16 cellular contexts compared by ENCODE assay signal in the genomic region with DNA sequence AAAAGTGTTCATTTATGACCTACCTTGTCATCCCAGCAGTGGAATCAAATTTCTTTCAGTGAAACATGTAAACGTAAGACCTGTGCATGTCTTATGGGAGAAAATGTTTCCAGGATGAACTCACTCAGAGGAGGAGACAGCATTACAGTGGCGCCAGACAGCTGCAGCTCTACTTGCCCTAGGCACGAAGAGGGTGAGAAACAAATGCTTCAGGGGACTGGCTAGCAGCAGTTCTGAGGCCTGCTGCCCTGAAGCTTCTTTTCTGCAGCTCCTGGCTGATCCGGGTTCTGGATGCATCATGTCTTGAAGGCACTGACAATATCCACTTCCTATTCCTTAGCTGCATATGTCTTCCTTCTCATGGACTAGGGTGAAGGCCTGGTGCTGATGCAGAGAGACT.
DNase-seq lines count a peak whose midpoint lies in the region; ATAC-seq, FAIRE-seq and TF ChIP-seq lines count a peak whose summit lies in the region.
"Had no signal": no experiment of that assay in that cellular context is flagged by ENCODE, and none has a peak within 500 bp of the region (broad histone marks: within the 10 kb centered on the region; RNA-seq: fewer than 3 reads in every experiment).

No MANE protein-coding gene starts in this region.

- peak; percentile 30 for DNase-seq in HTR-8/SVneo (ENCODE audit: insufficient read length, low spot score)
- peak; percentile 61 for DNase-seq in NCI-H226
- DNase-seq in epithelial cell of esophagus (ENCODE audit: low read depth), result peak; percentile 84
- peak; percentile 36 for DNase-seq in skeletal muscle cell (ENCODE audit: low read depth)
- DNase-seq in activated naive CD4-positive, alpha-beta T cell treated with Interleukin-2 at 50 U/mL for 16 hours, result no peak
- no peak for DNase-seq in NCI-H82 (lab: John Stamatoyannopoulos, UW)
- DNase-seq: activated CD8-positive, alpha-beta T cell treated with anti-CD3 and anti-CD28 coated beads, Interleukin-2, amount 10 ng/mL, durations not matched to agents 7 days and 5 days; amygdala; heart left ventricle; NCI-H2227 treated with DMSO at 0.1 percent for 48 hours; posterior cingulate gyrus; SW 1271 had no signal

- H3K4me3 ChIP-seq in epithelial cell of esophagus (ENCODE audit: low read length), result no peak overlapping the region
- H3K4me3 ChIP-seq in skeletal muscle cell (ENCODE audit: low read depth, low read length), result no peak overlapping the region
- H3K4me3 ChIP-seq: heart left ventricle had no signal

- no peak for ATAC-seq in HG02759 (IDR thresholded peaks at IDR 0.05; ENCODE audit: unreplicated experiment)
- ATAC-seq: activated CD8-positive, alpha-beta T cell treated with anti-CD3 and anti-CD28 coated beads, Interleukin-2, amount 10 ng/mL, durations not matched to agents 7 days and 5 days; heart left ventricle; Panc1 had no signal

- TF ChIP-seq CTCF in epithelial cell of esophagus (IDR thresholded peaks at IDR 0.05; ENCODE audit: insufficient read depth, low read depth, low read length, missing control alignments), result no peak

- FAIRE-seq in HTR-8/SVneo (lab: Jason Lieb, UNC), result peak; percentile 4
- FAIRE-seq: colon, GM12892 had no signal

Comparison
In these comparisons a context has a peak if more than half of its experiments do, and no peak if none do; other contexts are left out.
1. DNase-seq: peak in HTR-8/SVneo (single experiment), NCI-H226 (single experiment), epithelial cell of esophagus (single experiment) and skeletal muscle cell (single experiment); none in activated naive CD4-positive, alpha-beta T cell treated with Interleukin-2 at 50 U/mL for 16 hours (single experiment) and NCI-H82 (single experiment).